Comparison of ENCODE assay signal across 1 cellular context in genomic region chr9:128259156-128259555, GRCh38.
TF ChIP-seq lines count a peak whose summit lies in the region.

No MANE protein-coding gene starts in this region.

TF ChIP-seq in H1, 55 proteins besides CTCF, POLR2A, EP300 and RAD21:
- TF ChIP-seq GTF2F1 (IDR thresholded peaks at IDR 0.05; ENCODE audit: borderline replicate concordance, low read depth, low read length) (no peak), EZH2 (IDR thresholded peaks at IDR 0.05; ENCODE audit: low read depth, low read length, severe bottlenecking) (no peak), RNF2 (IDR thresholded peaks at IDR 0.05; ENCODE audit: borderline replicate concordance, low read depth, low read length, missing control alignments, poor library complexity, severe bottlenecking) (no peak)
